ENCODE assay signal across 10 cellular contexts in the genomic region with DNA sequence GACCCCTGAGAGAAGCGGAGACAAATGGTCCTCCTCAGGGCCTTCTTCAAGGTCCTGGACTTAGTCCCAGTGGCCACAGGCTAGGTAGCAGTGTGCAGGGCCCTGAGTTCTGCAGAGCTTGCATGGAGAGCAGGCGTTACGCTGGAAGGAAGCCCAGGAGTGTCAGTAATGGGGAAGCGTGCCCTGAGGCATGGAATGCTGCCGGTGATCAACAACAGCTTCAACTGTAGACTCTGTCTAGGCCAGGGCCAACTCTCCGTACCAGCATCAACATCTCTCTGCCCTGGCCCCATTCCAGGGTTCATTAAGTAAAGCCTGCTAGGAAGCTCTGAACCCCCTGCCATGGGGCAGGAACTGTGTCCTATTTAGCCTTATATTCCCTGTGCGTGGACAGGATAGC. TPM values are rescaled to one million over a fixed set of nuclear protein-coding genes. Genes with fewer than 3 reads are reported as not detected.
DNase-seq lines count a peak whose midpoint lies in the region; ATAC-seq and TF ChIP-seq lines count a peak whose summit lies in the region.
"Had no signal": no experiment of that assay in that cellular context is flagged by ENCODE, and none has a peak within 500 bp of the region (broad histone marks: within the 10 kb centered on the region; RNA-seq: fewer than 3 reads in every experiment).

No MANE protein-coding gene starts in this region.

- H3K9me3 ChIP-seq in subcutaneous abdominal adipose tissue (ENCODE audit: control insufficient read depth in 5 of 5, low read length in 5 of 5) = peaks cover 0 to 3% (median 0%) of the 10 kb centered on the region in 5 donors
- H3K9me3 ChIP-seq in MG63 = no peaks in the 10 kb centered on the region
- H3K9me3 ChIP-seq: neutrophil had no signal

- H3K36me3 ChIP-seq in subcutaneous abdominal adipose tissue (ENCODE audit: control insufficient read depth in 5 of 5, insufficient read depth in 5 of 5, low read length in 5 of 5) (no peaks in the 10 kb centered on the region), MG63 (no peaks in the 10 kb centered on the region)
- H3K36me3 ChIP-seq: neutrophil had no signal

- peak; percentile 18 for DNase-seq in HFFc6
- peak; percentile 35 for DNase-seq in iris pigment epithelial cell (ENCODE audit: low read depth)
- no peak for DNase-seq in MG63
- no peak for DNase-seq in mesenteric fat pad (ENCODE audit: low spot score)
- DNase-seq: NCI-H526 treated with DMSO at 0.1 percent for 48 hours had no signal

- H3K4me3 ChIP-seq in subcutaneous abdominal adipose tissue (ENCODE audit: low read depth in 1 of 5, low read length in 5 of 5) (peak overlapping the region; percentile 54 to 64 (median 59)), MG63 (no peak overlapping the region)

- no peak overlapping the region; the same call in 1 of the 2 replicates for H3K27ac Mint-ChIP-seq in HFFc6
- peak overlapping the region; percentile 10 to 71 (median 34) for H3K27ac Mint-ChIP-seq in brain

- peaks cover 4 to 35% (median 30%) of the 10 kb centered on the region in 5 donors for H3K4me1 ChIP-seq in subcutaneous abdominal adipose tissue (ENCODE audit: control insufficient read depth in 5 of 5, insufficient read depth in 5 of 5, low read length in 5 of 5)

- H3K27me3 Mint-ChIP-seq in HFFc6 (ENCODE audit: insufficient read depth) (peaks cover 19% of the 10 kb centered on the region), brain (peaks cover 65% of the 10 kb centered on the region)

- H3K4me3 Mint-ChIP-seq in HFFc6 (peak overlapping the region; percentile 67), brain (peak overlapping the region; percentile 76 to 82 (median 78))

- peaks cover 6% of the 10 kb centered on the region for H3K4me1 Mint-ChIP-seq in HFFc6 (ENCODE audit: low read depth)
- H3K4me1 Mint-ChIP-seq in brain = peaks cover 17% of the 10 kb centered on the region

- peak overlapping the region in 3 of 5 donors; percentile 35 to 81 (median 57) for H3K9ac ChIP-seq in subcutaneous abdominal adipose tissue (ENCODE audit: low read length in 5 of 5)

- ATAC-seq in HG02852 (IDR thresholded peaks at IDR 0.05; ENCODE audit: unreplicated experiment) (no peak), GM18858 (IDR thresholded peaks at IDR 0.05; ENCODE audit: unreplicated experiment) (no peak)

- H3K27me3 ChIP-seq in subcutaneous abdominal adipose tissue (ENCODE audit: control insufficient read depth in 5 of 5, insufficient read depth in 4 of 5, low read length in 5 of 5) (peaks cover 17 to 36% (median 24%) of the 10 kb centered on the region in 5 donors), MG63 (no peaks in the 10 kb centered on the region)

- no peak overlapping the region for H3K27ac ChIP-seq in subcutaneous abdominal adipose tissue (ENCODE audit: low read depth, low read length)
- H3K27ac ChIP-seq: neutrophil had no signal

- TF ChIP-seq CTCF in HFFc6 (IDR thresholded peaks at IDR 0.05) = no peak
- TF ChIP-seq CTCF in brain (conservative IDR thresholded peaks at IDR 0.05) = no peak

- H3K36me3 Mint-ChIP-seq in HFFc6 (ENCODE audit: low read depth) = peaks cover 11% of the 10 kb centered on the region
- no peaks in the 10 kb centered on the region for H3K36me3 Mint-ChIP-seq in brain

- H3K9me3 Mint-ChIP-seq in HFFc6 (peaks cover 11% of the 10 kb centered on the region), brain (peaks cover 3 to 19% (median 4%) of the 10 kb centered on the region in 5 experiments)

RNA-seq across cellular contexts. Expression of a gene that starts 0.6 kb away (rescaled TPM):
- under 1 TPM; 0.20 to 0.41 (median 0.26) TPM for total RNA-seq in HFFc6 (2021; fragmentation: NEBNext Ultra II Directional; extraction: Animal tissue kit (Norgen Biotek cat#: 25700))
- polyA plus RNA-seq in brain (ENCODE audit: insufficient read depth, low read depth, low replicate concordance) = 0.95 TPM
- not detected in 2 replicates for total RNA-seq in MG63 (2014; rRNA removed; shearing (Covaris generic); ENCODE audit: low replicate concordance)
- 0.71 TPM for total RNA-seq in mesenteric fat pad

RNA-seq across cellular contexts. Expression of a gene that starts 14.0 kb away (rescaled TPM):
- 100 to 1,000 TPM in 1 of 6 experiments, 10 to 100 TPM in 5; 85.6 to 114 (median 98.5) TPM for total RNA-seq in HFFc6 (2021; fragmentation: NEBNext Ultra II Directional; extraction: Animal tissue kit (Norgen Biotek cat#: 25700))
- polyA plus RNA-seq in brain (ENCODE audit: insufficient read depth, low read depth, low replicate concordance) = 39.1 TPM
- 2.8 and 7.3 TPM in 2 replicates for total RNA-seq in MG63 (2014; rRNA removed; shearing (Covaris generic); ENCODE audit: low replicate concordance)
- 42.6 TPM for total RNA-seq in mesenteric fat pad

RNA-seq across cellular contexts. Expression of a gene that starts 23.6 kb away (rescaled TPM):
- total RNA-seq in HFFc6 (2021; fragmentation: NEBNext Ultra II Directional; extraction: Animal tissue kit (Norgen Biotek cat#: 25700)) = 10 to 100 TPM; 52.2 to 79.1 (median 72.3) TPM
- polyA plus RNA-seq in brain (ENCODE audit: insufficient read depth, low read depth, low replicate concordance) = 125 TPM
- 3.6 and 52.0 TPM in 2 replicates for total RNA-seq in MG63 (2014; rRNA removed; shearing (Covaris generic); ENCODE audit: low replicate concordance)
- total RNA-seq in mesenteric fat pad = 68.7 TPM

RNA-seq across cellular contexts. Expression of a gene that starts 25.4 kb away (rescaled TPM):
- not detected for total RNA-seq in HFFc6 (2021; fragmentation: NEBNext Ultra II Directional; extraction: Animal tissue kit (Norgen Biotek cat#: 25700))
- polyA plus RNA-seq in brain (ENCODE audit: insufficient read depth, low read depth, low replicate concordance) = not detected
- total RNA-seq in MG63 (2014; rRNA removed; shearing (Covaris generic); ENCODE audit: low replicate concordance) = not detected in 2 replicates
- not detected for total RNA-seq in mesenteric fat pad

RNA-seq across cellular contexts. Expression of a gene that starts 27.3 kb away (rescaled TPM):
- total RNA-seq in HFFc6 (2021; fragmentation: NEBNext Ultra II Directional; extraction: Animal tissue kit (Norgen Biotek cat#: 25700)) = 10 to 100 TPM; 41.3 to 57.3 (median 46.2) TPM
- 53.9 TPM for polyA plus RNA-seq in brain (ENCODE audit: insufficient read depth, low read depth, low replicate concordance)
- 0.54 and 1.0 TPM in 2 replicates for total RNA-seq in MG63 (2014; rRNA removed; shearing (Covaris generic); ENCODE audit: low replicate concordance)
- total RNA-seq in mesenteric fat pad = 21.0 TPM

Comparison
In these comparisons a context has a peak if more than half of its experiments do, and no peak if none do; other contexts are left out.
1. DNase-seq: peak in HFFc6 (single experiment) and iris pigment epithelial cell (single experiment); none in MG63 (single experiment) and mesenteric fat pad (single experiment).